10 cellular contexts compared by ENCODE assay signal in the genomic region with DNA sequence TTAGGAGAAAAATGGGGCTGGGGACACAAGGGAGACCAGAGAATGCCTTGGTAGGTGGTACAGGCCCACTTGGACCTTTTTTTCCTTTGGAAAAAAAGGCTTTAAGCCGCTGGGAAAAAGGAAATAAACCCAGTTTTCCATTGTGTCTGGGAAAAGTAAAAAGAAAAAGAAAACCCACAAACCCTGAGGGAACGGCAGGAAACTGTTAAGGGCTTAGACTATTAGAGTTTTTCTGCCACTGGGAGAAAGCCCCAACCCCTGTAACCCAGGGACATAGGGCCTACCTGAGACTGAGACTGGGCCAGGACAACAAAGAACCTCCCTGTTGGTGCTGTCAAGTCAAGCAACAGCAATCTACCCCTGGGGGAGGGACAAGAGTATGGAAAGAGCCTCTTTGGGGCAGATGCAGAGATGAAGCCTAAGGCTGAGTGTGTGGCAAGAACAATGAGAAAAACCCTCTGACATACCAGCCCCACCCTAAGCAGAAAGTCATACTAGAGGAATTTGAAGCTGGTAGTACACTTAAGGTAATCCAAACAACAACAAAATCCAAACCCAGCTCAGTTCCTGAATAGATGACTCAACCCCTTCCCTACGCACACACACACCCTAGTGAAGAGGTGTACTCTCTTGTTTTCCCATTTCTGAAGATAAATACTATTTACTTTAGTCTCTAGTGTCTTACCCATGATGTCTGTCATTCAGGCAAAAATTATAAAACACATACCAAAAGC. TPM values are rescaled to one million over a fixed set of nuclear protein-coding genes. Genes with fewer than 3 reads are reported as not detected.
DNase-seq lines count a peak whose midpoint lies in the region; ATAC-seq and TF ChIP-seq lines count a peak whose summit lies in the region.
"Had no signal": no experiment of that assay in that cellular context is flagged by ENCODE, and none has a peak within 500 bp of the region (broad histone marks: within the 10 kb centered on the region; RNA-seq: fewer than 3 reads in every experiment).

No MANE protein-coding gene starts in this region.

- ATAC-seq in T-helper 17 cell: no peak
- no peak for ATAC-seq in HG03521 (IDR thresholded peaks at IDR 0.05; ENCODE audit: unreplicated experiment)
- ATAC-seq in HG02973 (IDR thresholded peaks at IDR 0.05; ENCODE audit: unreplicated experiment): no peak

- intact Hi-C loops in thyroid gland (cut with DNase I): no loop called here

- TF ChIP-seq POLR2A in thyroid gland (IDR thresholded peaks at IDR 0.05): peak in 1 of 2 donors; percentile 35

- H3K4me1 ChIP-seq in thyroid gland: peaks cover 6 to 23% of the 10 kb centered on the region in 2 donors

- H3K36me3 ChIP-seq in thyroid gland: no peaks in the 10 kb centered on the region

- no peak overlapping the region for H3K4me3 ChIP-seq in thyroid gland (replicated peaks in 1 of 3)
- H3K4me3 ChIP-seq: left ventricle myocardium inferior had no signal

- H3K9me3 ChIP-seq in T-helper 17 cell (ENCODE audit: control insufficient read depth, low read length, poor library complexity, severe bottlenecking) (no peaks in the 10 kb centered on the region), thyroid gland (no peaks in the 10 kb centered on the region)

- H3K27ac Mint-ChIP-seq in T-helper 17 cell: peak overlapping the region; percentile 14
- H3K27ac Mint-ChIP-seq: activated naive CD4-positive, alpha-beta T cell treated with anti-CD3 and anti-CD28 coated beads, Interleukin-2, amount 10 ng/mL, durations not matched to agents 7 days and 5 days had no signal

- DNase-seq in NCI-H2029 treated with DMSO at 0.1 percent for 48 hours (lab: John Stamatoyannopoulos, UW): peak; percentile 53
- DNase-seq in NCI-H2029 (lab: John Stamatoyannopoulos, UW): no peak
- no peak for DNase-seq in T-helper 17 cell
- peak; percentile 68 for DNase-seq in glomerular visceral epithelial cell (ENCODE audit: extremely low spot score)
- DNase-seq in thyroid gland: peak; percentile 3 to 5
- DNase-seq in activated CD4-positive, alpha-beta T cell treated with anti-CD3 and anti-CD28 coated beads, Interleukin-2, amount 50 U/mL, for 48 hours: no peak
- DNase-seq: activated naive CD4-positive, alpha-beta T cell treated with anti-CD3 and anti-CD28 coated beads, Interleukin-2, amount 10 ng/mL, durations not matched to agents 7 days and 5 days; left ventricle myocardium inferior had no signal

- peak overlapping the region; percentile 45 to 77 (median 74) for H3K27ac ChIP-seq in thyroid gland
- H3K27ac ChIP-seq: left ventricle myocardium inferior had no signal

- WGBS in thyroid gland, 2 donors: 73 to 84% methylated on average over 3 of the region's 3 CpGs

- H3K36me3 Mint-ChIP-seq in T-helper 17 cell (ENCODE audit: low read depth): peaks cover 5% of the 10 kb centered on the region

- TF ChIP-seq CTCF in thyroid gland (IDR thresholded peaks at IDR 0.05): no peak

- no peaks in the 10 kb centered on the region for H3K27me3 ChIP-seq in thyroid gland

- no peak overlapping the region for H3K4me3 Mint-ChIP-seq in T-helper 17 cell
- H3K4me3 Mint-ChIP-seq: activated naive CD4-positive, alpha-beta T cell treated with anti-CD3 and anti-CD28 coated beads, Interleukin-2, amount 10 ng/mL, durations not matched to agents 7 days and 5 days had no signal

- no peaks in the 10 kb centered on the region for H3K27me3 Mint-ChIP-seq in T-helper 17 cell
- H3K27me3 Mint-ChIP-seq: activated naive CD4-positive, alpha-beta T cell treated with anti-CD3 and anti-CD28 coated beads, Interleukin-2, amount 10 ng/mL, durations not matched to agents 7 days and 5 days had no signal

- peaks cover 22% of the 10 kb centered on the region for H3K4me1 Mint-ChIP-seq in T-helper 17 cell

RNA-seq across cellular contexts. Expression of a gene that starts 22.8 kb away (rescaled TPM):
- 10 to 100 TPM; 23.1 to 27.4 TPM for total RNA-seq in T-helper 17 cell
- total RNA-seq in thyroid gland: 10 to 100 TPM; 19.4 to 37.0 (median 25.5) TPM

RNA-seq across cellular contexts. Expression of a gene that starts 56.1 kb away (rescaled TPM):
- total RNA-seq in T-helper 17 cell: not detected
- under 1 TPM in 1 of 4 donors, not detected in 3; 0.45 TPM for total RNA-seq in thyroid gland
- total RNA-seq: left ventricle myocardium inferior had no signal

Comparison
In these comparisons a context has a peak if more than half of its experiments do, and no peak if none do; other contexts are left out.
1. DNase-seq: peak in NCI-H2029 treated with DMSO at 0.1 percent for 48 hours (single experiment), glomerular visceral epithelial cell (single experiment) and thyroid gland (2 of 2); none in NCI-H2029 (single experiment), T-helper 17 cell (0 of 3) and activated CD4-positive, alpha-beta T cell treated with anti-CD3 and anti-CD28 coated beads, Interleukin-2, amount 50 U/mL, for 48 hours (0 of 2).